ENCODE assay signal across 8 cellular contexts in the genomic region with DNA sequence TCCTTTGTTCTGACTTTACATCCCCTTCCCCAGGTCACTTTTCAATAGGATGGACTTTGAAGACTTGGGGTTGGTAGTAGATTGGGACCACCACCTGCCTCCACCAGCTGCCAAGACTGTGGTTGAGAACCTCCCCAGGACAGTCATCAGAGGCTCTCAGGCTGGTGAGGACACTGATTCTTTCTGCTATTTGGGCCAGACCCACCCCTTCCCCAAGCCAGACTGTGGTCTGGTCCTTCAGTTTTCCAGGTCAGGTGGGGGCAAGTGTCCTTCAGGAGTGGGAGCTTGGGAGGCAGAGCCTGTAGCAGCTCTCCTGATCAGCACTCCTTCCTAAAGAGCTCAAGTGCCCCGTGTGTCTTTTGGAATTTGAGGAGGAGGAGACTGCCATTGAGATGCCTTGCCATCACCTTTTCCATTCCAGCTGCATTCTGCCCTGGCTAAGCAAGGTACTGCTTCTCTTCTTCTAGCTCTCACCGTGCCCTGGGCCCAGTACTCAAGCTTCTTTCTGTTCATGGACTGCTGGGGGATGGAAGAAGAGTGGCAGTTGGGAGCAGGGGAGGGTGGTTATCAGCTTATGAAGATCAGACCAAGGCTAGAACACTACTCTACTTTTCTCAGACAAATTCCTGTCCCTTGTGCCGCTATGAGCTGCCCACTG. TPM values are rescaled to one million over a fixed set of nuclear protein-coding genes. Genes with fewer than 3 reads are reported as not detected.
DNase-seq lines count a peak whose midpoint lies in the region; ATAC-seq and TF ChIP-seq lines count a peak whose summit lies in the region.

No MANE protein-coding gene starts in this region.

- no peaks in the 10 kb centered on the region for H3K36me3 Mint-ChIP-seq in neural crest cell (ENCODE audit: low read depth)

- TF ChIP-seq CTCF in BJ (IDR thresholded peaks at IDR 0.05; ENCODE audit: insufficient read depth, low read depth, low read length): no peak
- TF ChIP-seq CTCF in dorsolateral prefrontal cortex (IDR thresholded peaks at IDR 0.05 in 54 of 56, conservative IDR thresholded peaks at IDR 0.05 in 2 of 56; ENCODE audit: low read depth in 1 of 56, partially characterized antibody in 56 of 56): no peak
- TF ChIP-seq CTCF in neural crest cell (conservative IDR thresholded peaks at IDR 0.05): no peak

- no peaks in the 10 kb centered on the region for H3K9me3 ChIP-seq in MG63

- H3K27ac ChIP-seq in dorsolateral prefrontal cortex: peak overlapping the region in 35 of 59 donors; percentile 19 to 98 (median 93)

- POLR2A ChIA-PET in BJ (lab: Charles Lee): interaction anchor here (1.6 kb wide), 1 partner anchor 8 kb away, joined by 8 read pairs; no protein-coding TSS in a partner anchor
- POLR2A ChIA-PET in HEK293T (lab: Yijun Ruan, JAX): interaction anchor here (1.2 to 3.0 kb wide), 5 partner anchors 9 to 59 kb away, joined by 3 to 30 read pairs (median 13); partner anchors contain the start of genes C2orf68 and MAT2A

- no peaks in the 10 kb centered on the region for H3K27me3 Mint-ChIP-seq in neural crest cell (ENCODE audit: low read depth)

- H3K36me3 ChIP-seq in BJ (ENCODE audit: control insufficient read depth, insufficient read depth, low read length) (peaks cover 18% of the 10 kb centered on the region), MG63 (peaks cover 19% of the 10 kb centered on the region)

- H3K4me1 Mint-ChIP-seq in neural crest cell: peaks cover 23% of the 10 kb centered on the region

- intact Hi-C loops in dorsolateral prefrontal cortex (cut with DNase I): no loop called here

- no peak for ATAC-seq in GM21619 (IDR thresholded peaks at IDR 0.05; ENCODE audit: unreplicated experiment)

- DNase-seq in BJ (ENCODE audit: low read depth) (no peak), MG63 (no peak), dorsolateral prefrontal cortex (no peak), neural crest cell (ENCODE audit: low read depth, low spot score) (no peak), NCI-H345 treated with DMSO at 0.1 percent for 48 hours (lab: John Stamatoyannopoulos, UW; ENCODE audit: unreplicated experiment) (no peak), EL (no peak), HEK293T (ENCODE audit: extremely low spot score) (no peak)

- H3K4me3 ChIP-seq in BJ (ENCODE audit: low read depth, low read length): peak overlapping the region; percentile 95
- peak overlapping the region; percentile 83 for H3K4me3 ChIP-seq in MG63
- H3K4me3 ChIP-seq in dorsolateral prefrontal cortex: peak overlapping the region; percentile 57 to 100 (median 88)

- no peaks in the 10 kb centered on the region for H3K9me3 Mint-ChIP-seq in neural crest cell

- peak overlapping the region; percentile 100 for H3K4me3 Mint-ChIP-seq in neural crest cell

- CTCF ChIA-PET in BJ (lab: Yijun Ruan, JAX): interaction anchor here (0.6 to 1.5 kb wide), 4 partner anchors 10 to 177 kb away, joined by 3 to 4 read pairs (median 3); no protein-coding TSS in a partner anchor
- CTCF ChIA-PET in HEK293T (lab: Yijun Ruan, JAX): interaction anchor here (1.4 kb wide), 1 partner anchor 15 kb away, joined by 3 read pairs; the partner anchor contains the start of gene C2orf68

- H3K27ac Mint-ChIP-seq in neural crest cell (ENCODE audit: unreplicated experiment): peak overlapping the region; percentile 28

- H3K27me3 ChIP-seq in BJ (ENCODE audit: control insufficient read depth, insufficient read depth, low read length): no peaks in the 10 kb centered on the region
- H3K27me3 ChIP-seq in MG63: no peaks in the 10 kb centered on the region
- no peaks in the 10 kb centered on the region for H3K27me3 ChIP-seq in dorsolateral prefrontal cortex

TF ChIP-seq in HEK293T, 16 proteins besides CTCF, POLR2A, EP300 and RAD21:
- TF ChIP-seq ZNF384 (IDR thresholded peaks at IDR 0.05) (no peak), SUZ12 (IDR thresholded peaks at IDR 0.05) (no peak), SP1 (IDR thresholded peaks at IDR 0.05) (no peak), ELF4 (IDR thresholded peaks at IDR 0.05) (no peak), PKNOX1 (IDR thresholded peaks at IDR 0.05) (no peak)

RNA-seq across cellular contexts. Expression of gene RNF181, which starts 1.1 kb away (rescaled TPM):
- 376 and 394 TPM in 2 replicates for polyA plus RNA-seq in BJ (2011; rRNA removed)
- 67.9 and 142 TPM in 2 replicates for polyA minus RNA-seq in BJ (2011; rRNA and poly(A)+ RNA removed)
- total RNA-seq in MG63 (2014; rRNA removed; shearing (Covaris generic); ENCODE audit: low replicate concordance): 167 and 209 TPM in 2 replicates
- 10 to 100 TPM; 46.9 to 93.7 (median 73.1) TPM for total RNA-seq in dorsolateral prefrontal cortex
- 67.9 and 75.8 TPM in 2 replicates for total RNA-seq in neural crest cell

RNA-seq across cellular contexts. Expression of gene TMEM150A, which starts 5.9 kb away (rescaled TPM):
- 11.4 and 19.1 TPM in 2 replicates for polyA plus RNA-seq in BJ (2011; rRNA removed)
- 7.0 and 15.3 TPM in 2 replicates for polyA minus RNA-seq in BJ (2011; rRNA and poly(A)+ RNA removed)
- 3.9 and 6.8 TPM in 2 replicates for total RNA-seq in MG63 (2014; rRNA removed; shearing (Covaris generic); ENCODE audit: low replicate concordance)
- total RNA-seq in dorsolateral prefrontal cortex: 10 to 100 TPM in 78 of 120 experiments, 1 to 10 TPM in 42; 5.8 to 22.7 (median 10.9) TPM
- 20.9 and 22.2 TPM in 2 replicates for total RNA-seq in neural crest cell

RNA-seq across cellular contexts. Expression of gene VAMP5, which starts 12.4 kb away (rescaled TPM):
- 143 and 161 TPM in 2 replicates for polyA plus RNA-seq in BJ (2011; rRNA removed)
- 64.6 and 107 TPM in 2 replicates for polyA minus RNA-seq in BJ (2011; rRNA and poly(A)+ RNA removed)
- 8.3 and 76.7 TPM in 2 replicates for total RNA-seq in MG63 (2014; rRNA removed; shearing (Covaris generic); ENCODE audit: low replicate concordance)
- total RNA-seq in dorsolateral prefrontal cortex (10 to 100 TPM; 11.2 to 51.3 (median 21.9) TPM), neural crest cell (0.50 and 1.5 TPM in 2 replicates)

RNA-seq across cellular contexts. Expression of gene C2orf68, which starts 15.3 kb away (rescaled TPM):
- 16.4 and 18.9 TPM in 2 replicates for polyA plus RNA-seq in BJ (2011; rRNA removed)
- polyA minus RNA-seq in BJ (2011; rRNA and poly(A)+ RNA removed): 15.7 and 22.2 TPM in 2 replicates
- 16.2 and 17.3 TPM in 2 replicates for total RNA-seq in MG63 (2014; rRNA removed; shearing (Covaris generic); ENCODE audit: low replicate concordance)
- 10 to 100 TPM; 10.2 to 50.7 (median 21.9) TPM for total RNA-seq in dorsolateral prefrontal cortex
- 50.4 and 53.7 TPM in 2 replicates for total RNA-seq in neural crest cell

RNA-seq across cellular contexts. Expression of gene VAMP8, which starts 19.2 kb away (rescaled TPM):
- 0.70 and 2.0 TPM in 2 replicates for polyA plus RNA-seq in BJ (2011; rRNA removed)
- 0.28 TPM in 1 of 2 replicates, not detected in the other for polyA minus RNA-seq in BJ (2011; rRNA and poly(A)+ RNA removed)
- total RNA-seq in MG63 (2014; rRNA removed; shearing (Covaris generic); ENCODE audit: low replicate concordance): not detected in 2 replicates
- total RNA-seq in dorsolateral prefrontal cortex (10 to 100 TPM in 34 of 120 experiments, 1 to 10 TPM in 86; 2.5 to 33.7 (median 7.4) TPM), neural crest cell (1.1 and 2.1 TPM in 2 replicates)
